ENCODE assay signal across 10 cellular contexts in the genomic region with DNA sequence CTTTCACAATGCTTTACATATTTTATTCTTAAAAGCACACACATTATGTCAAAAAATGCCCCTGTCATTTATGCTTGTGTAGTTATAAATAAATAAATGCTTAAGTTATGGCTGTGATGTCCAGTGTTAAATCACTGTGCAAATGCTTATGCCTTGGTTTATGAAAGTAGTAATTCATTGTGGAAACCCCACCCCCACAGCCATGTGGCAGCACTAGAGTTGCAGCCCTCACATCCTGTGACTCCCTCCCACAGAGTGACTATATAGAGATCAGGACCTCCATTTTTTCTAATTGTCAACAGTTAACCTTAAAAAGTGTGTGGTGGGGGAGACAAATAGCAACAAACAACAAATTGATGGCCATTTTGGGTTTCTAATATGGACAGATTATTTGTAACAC. TPM values are rescaled to one million over a fixed set of nuclear protein-coding genes. Genes with fewer than 3 reads are reported as not detected.
A peak's percentile ranks its signal among the peaks of the same experiment; 100 is the strongest.
DNase-seq lines count a peak whose midpoint lies in the region; ATAC-seq and TF ChIP-seq lines count a peak whose summit lies in the region.
"Had no signal": no experiment of that assay in that cellular context is flagged by ENCODE, and none has a peak within 500 bp of the region (broad histone marks: within the 10 kb centered on the region; RNA-seq: fewer than 3 reads in every experiment).

No MANE protein-coding gene starts in this region.

- no peaks in the 10 kb centered on the region for H3K23me2 ChIP-seq in H9 (ENCODE audit: insufficient read length, low read depth, low read length, poor library complexity, severe bottlenecking)

- no peak overlapping the region for H2BK12ac ChIP-seq in H9 (ENCODE audit: insufficient read length, low read depth, low read length)

- H3K23ac ChIP-seq in H9 (ENCODE audit: insufficient read length, low read depth, low read length) = no peak overlapping the region

- DNase-seq in DND-41 = no peak
- peak; percentile 34 to 59 for DNase-seq in activated CD8-positive, alpha-beta memory T cell treated with anti-CD3 and anti-CD28 coated beads for 4 hours (ENCODE audit: low read depth in 2 of 2)
- DNase-seq in H9 = no peak
- DNase-seq in NCI-H82 treated with DMSO at 0.1 percent for 48 hours (lab: John Stamatoyannopoulos, UW; ENCODE audit: unreplicated experiment) = no peak
- DNase-seq: midbrain had no signal

- peaks cover 46% of the 10 kb centered on the region for H3K27me3 Mint-ChIP-seq in nephron (ENCODE audit: low read depth)
- peaks cover 52% of the 10 kb centered on the region for H3K27me3 Mint-ChIP-seq in H9 (ENCODE audit: low read depth)

- ATAC-seq in DND-41 (ENCODE audit: insufficient read depth, low read depth) = 0 out of 3 replicates have a peak, but pooled peaks have one; percentile 48
- ATAC-seq in GM19467 (IDR thresholded peaks at IDR 0.05; ENCODE audit: unreplicated experiment) = no peak
- no peak for ATAC-seq in HG02623 (IDR thresholded peaks at IDR 0.05; ENCODE audit: unreplicated experiment)

- H3K9ac ChIP-seq in DND-41 (ENCODE audit: low read depth, low read length) = no peak overlapping the region
- no peak overlapping the region for H3K9ac ChIP-seq in H9 (ENCODE audit: extremely low read depth, insufficient read length, low read length)

- H4K5ac ChIP-seq in H9 (ENCODE audit: insufficient read length, low read depth, low read length) = no peak overlapping the region

- no peak overlapping the region for H4K91ac ChIP-seq in H9 (ENCODE audit: insufficient read length, low read depth, low read length)

- no peak overlapping the region for H2BK5ac ChIP-seq in H9 (ENCODE audit: insufficient read length, low read length)

- peak overlapping the region in 2 of 3 experiments; percentile 35 to 39 for H3K27ac Mint-ChIP-seq in nephron
- H3K27ac Mint-ChIP-seq in H9 = no peak overlapping the region

- H3K4ac ChIP-seq in H9 (ENCODE audit: low read depth, low read length) = no peak overlapping the region

- no peak overlapping the region for H2BK120ac ChIP-seq in H9 (ENCODE audit: low read depth, low read length, poor library complexity, severe bottlenecking)

- H2AFZ ChIP-seq in DND-41 (ENCODE audit: low read depth, low read length) (no peak overlapping the region), H9 (ENCODE audit: low read length) (no peak overlapping the region)

- no peak overlapping the region for H3T11ph ChIP-seq in H9 (ENCODE audit: low read length)

- no peaks in the 10 kb centered on the region for H3K4me1 ChIP-seq in DND-41 (ENCODE audit: insufficient read depth, low read length)
- no peaks in the 10 kb centered on the region for H3K4me1 ChIP-seq in H9 (ENCODE audit: insufficient read depth, low read length)
- H3K4me1 ChIP-seq: vagina had no signal

- H3K27me3 ChIP-seq in DND-41 (ENCODE audit: insufficient read depth, low read length, poor library complexity) (peaks cover 58% of the 10 kb centered on the region), H9 (ENCODE audit: insufficient read depth, low read length) (peaks cover 16% of the 10 kb centered on the region)

- H3K18ac ChIP-seq in H9 (ENCODE audit: insufficient read length, low read depth, low read length) = no peak overlapping the region

- no peak overlapping the region for H2BK15ac ChIP-seq in H9 (ENCODE audit: low read depth, low read length)

- H2BK20ac ChIP-seq in H9 (ENCODE audit: low read depth, low read length, poor library complexity, severe bottlenecking) = no peak overlapping the region

- no peak overlapping the region for H3K56ac ChIP-seq in H9 (ENCODE audit: insufficient read length, low read depth, low read length)

- H2AK5ac ChIP-seq in H9 (ENCODE audit: insufficient read length, low read length) = no peak overlapping the region

- H3K9me3 Mint-ChIP-seq in nephron = no peaks in the 10 kb centered on the region
- H3K9me3 Mint-ChIP-seq in H9 = no peaks in the 10 kb centered on the region

- H3K27ac ChIP-seq in DND-41 (ENCODE audit: low read length) = no peak overlapping the region
- peak overlapping the region; percentile 93 for H3K27ac ChIP-seq in KOPT-K1 (ENCODE audit: low read depth, low read length, poor library complexity, severe bottlenecking)
- H3K27ac ChIP-seq in H9 (ENCODE audit: insufficient read length, low read depth, low read length) = no peak overlapping the region
- H3K27ac ChIP-seq: vagina had no signal

- no peaks in the 10 kb centered on the region for H3K79me1 ChIP-seq in H9 (ENCODE audit: insufficient read depth, low read depth, low read length, poor library complexity, severe bottlenecking)

- H3K4me1 Mint-ChIP-seq in nephron (peaks cover 19% of the 10 kb centered on the region), H9 (peaks cover 7 to 11% of the 10 kb centered on the region in 2 experiments; a peak in 3 of 4 replicates)

- no peak overlapping the region for H4K8ac ChIP-seq in H9 (replicated peaks; ENCODE audit: insufficient read length, low read depth, low read length)

- H3K36me3 ChIP-seq in DND-41 (ENCODE audit: insufficient read depth, low read length) = no peaks in the 10 kb centered on the region
- H3K36me3 ChIP-seq in KOPT-K1 (ENCODE audit: insufficient read depth, low read length) = no peaks in the 10 kb centered on the region
- H3K36me3 ChIP-seq: vagina had no signal

- H3K14ac ChIP-seq in H9 (ENCODE audit: insufficient read depth, low read length) = no peak overlapping the region

- H4K20me1 ChIP-seq in DND-41 (ENCODE audit: insufficient read depth, low read length) (peaks cover 19% of the 10 kb centered on the region), H9 (ENCODE audit: control insufficient read depth, insufficient read depth, insufficient read length) (no peaks in the 10 kb centered on the region)

- TF ChIP-seq CTCF in DND-41 (IDR thresholded peaks at IDR 0.05; ENCODE audit: borderline replicate concordance, extremely low read depth, low read length, poor library complexity, severe bottlenecking) = no peak
- no peak for TF ChIP-seq CTCF in nephron (IDR thresholded peaks at IDR 0.05; ENCODE audit: unreplicated experiment in 3 of 3)
- TF ChIP-seq CTCF in H9 (conservative IDR thresholded peaks at IDR 0.05) = no peak

- H3K79me2 ChIP-seq in DND-41 (ENCODE audit: insufficient read depth, low read length) = no peaks in the 10 kb centered on the region
- no peaks in the 10 kb centered on the region for H3K79me2 ChIP-seq in H9 (ENCODE audit: insufficient read depth, low read length)

- peak overlapping the region in 1 of 3 experiments; percentile 13 for H3K4me3 Mint-ChIP-seq in nephron
- no peak overlapping the region for H3K4me3 Mint-ChIP-seq in H9

- H3K4me2 ChIP-seq in DND-41 (ENCODE audit: insufficient read depth, low read length) (no peak overlapping the region), H9 (ENCODE audit: insufficient read depth, insufficient read length, low read length) (no peak overlapping the region)

- H3K9me3 ChIP-seq in DND-41 (ENCODE audit: insufficient read depth, low read length, severe bottlenecking) (no peaks in the 10 kb centered on the region), KOPT-K1 (ENCODE audit: insufficient read depth, low read length, poor library complexity, severe bottlenecking) (no peaks in the 10 kb centered on the region), H9 (ENCODE audit: control insufficient read depth, low read depth, low read length) (no peaks in the 10 kb centered on the region)
- H3K9me3 ChIP-seq: vagina had no signal

- H3K36me3 Mint-ChIP-seq in nephron (ENCODE audit: low read depth) (no peaks in the 10 kb centered on the region), H9 (ENCODE audit: insufficient read depth in 1 of 3, low read depth in 3 of 3) (no peaks in the 10 kb centered on the region; a peak in 1 of 7 replicates)

- H3K4me3 ChIP-seq in DND-41 (ENCODE audit: low read depth in 1 of 2, low read length in 2 of 2) = no peak overlapping the region
- H3K4me3 ChIP-seq: vagina had no signal

RNA-seq across cellular contexts. Expression of gene SKAP1, which starts 2.4 kb away (rescaled TPM):
- not detected in 2 replicates for total RNA-seq in H9 (2021)

Comparison
In these comparisons a context has a peak if more than half of its experiments do, and no peak if none do; other contexts are left out.
1. DNase-seq: peak in activated CD8-positive, alpha-beta memory T cell treated with anti-CD3 and anti-CD28 coated beads for 4 hours (2 of 2); none in DND-41 (single experiment), H9 (single experiment) and NCI-H82 treated with DMSO at 0.1 percent for 48 hours (single experiment).
2. H3K27ac Mint-ChIP-seq: peak in nephron (2 of 3); none in H9 (0 of 3).